8 cellular contexts compared by ENCODE assay signal in genomic region chr17:78645421-78646295, GRCh38.
DNase-seq lines count a peak whose midpoint lies in the region; ATAC-seq and TF ChIP-seq lines count a peak whose summit lies in the region.

No MANE protein-coding gene starts in this region.

- peaks cover 13 to 35% (median 22%) of the 10 kb centered on the region in 7 donors for H3K9me3 Mint-ChIP-seq in CD14-positive monocyte

- H3K4me3 ChIP-seq in parathyroid adenoma (ENCODE audit: low read depth, low read length), result no peak overlapping the region
- no peak overlapping the region for H3K4me3 ChIP-seq in MG63

- H3K9me3 ChIP-seq in parathyroid adenoma (ENCODE audit: control insufficient read depth, low read length), result no peaks in the 10 kb centered on the region
- H3K9me3 ChIP-seq in MG63, result no peaks in the 10 kb centered on the region

- no peak overlapping the region for H3K4me2 ChIP-seq in parathyroid adenoma (ENCODE audit: low read length)

- peaks cover 12 to 15% of the 10 kb centered on the region in 2 donors for H3K36me3 Mint-ChIP-seq in CD14-positive monocyte

- peak overlapping the region; percentile 59 to 72 for H3K4me3 Mint-ChIP-seq in CD14-positive monocyte

- peaks cover 0 to 1% (median 0%) of the 10 kb centered on the region in 3 donors for H3K27me3 Mint-ChIP-seq in CD14-positive monocyte (ENCODE audit: low read depth in 3 of 3)

- TF ChIP-seq CTCF in CD14-positive monocyte (IDR thresholded peaks at IDR 0.05) (no peak), parathyroid adenoma (IDR thresholded peaks at IDR 0.05) (no peak)

- H3K9ac ChIP-seq in parathyroid adenoma, result no peak overlapping the region

- no peaks in the 10 kb centered on the region for H3K79me2 ChIP-seq in parathyroid adenoma

- no peak overlapping the region for H2AFZ ChIP-seq in parathyroid adenoma

- DNase-seq in CD14-positive monocyte (ENCODE audit: low spot score) (peak; percentile 99), MG63 (no peak), NCI-H446 (lab: John Stamatoyannopoulos, UW) (no peak)
- DNase-seq in activated CD4-positive, alpha-beta T cell treated with anti-CD3 and anti-CD28 coated beads for 1 hour, result peak; percentile 51
- DNase-seq in effector CD8-positive, alpha-beta T cell (lab: John Stamatoyannopoulos, UW), result peak; percentile 26

- intact Hi-C loops in CD14-positive monocyte (cut with micrococcal nuclease), result no loop called here

- H3K27ac ChIP-seq in parathyroid adenoma, result peak overlapping the region; percentile 58

- no peaks in the 10 kb centered on the region for H3K27me3 ChIP-seq in parathyroid adenoma (ENCODE audit: control insufficient read depth, insufficient read depth, low read length)
- no peaks in the 10 kb centered on the region for H3K27me3 ChIP-seq in MG63

- H3K27ac Mint-ChIP-seq in CD14-positive monocyte, result peak overlapping the region; percentile 97 to 100 (median 99)

- no peaks in the 10 kb centered on the region for H3K36me3 ChIP-seq in parathyroid adenoma (ENCODE audit: control insufficient read depth, insufficient read depth, low read length)
- H3K36me3 ChIP-seq in MG63, result no peaks in the 10 kb centered on the region

- no peaks in the 10 kb centered on the region for H3K4me1 ChIP-seq in parathyroid adenoma

- ATAC-seq in HG02938 (IDR thresholded peaks at IDR 0.05; ENCODE audit: unreplicated experiment) (peak; percentile 51), HG03354 (IDR thresholded peaks at IDR 0.05; ENCODE audit: poor library complexity, severe bottlenecking, unreplicated experiment) (no peak)

- H3K4me1 Mint-ChIP-seq in CD14-positive monocyte, result peaks cover 33% of the 10 kb centered on the region

Comparison
In these comparisons a context has a peak if more than half of its experiments do, and no peak if none do; other contexts are left out.
1. DNase-seq: peak in CD14-positive monocyte (single experiment), activated CD4-positive, alpha-beta T cell treated with anti-CD3 and anti-CD28 coated beads for 1 hour (single experiment) and effector CD8-positive, alpha-beta T cell (single experiment); none in MG63 (single experiment) and NCI-H446 (0 of 2).